11 cellular contexts compared by ENCODE assay signal in genomic region chr1:25754421-25755195, GRCh38. TPM values are rescaled to one million over a fixed set of nuclear protein-coding genes. Genes with fewer than 3 reads are reported as not detected.
A peak's percentile ranks its signal among the peaks of the same experiment; 100 is the strongest.
DNase-seq lines count a peak whose midpoint lies in the region; ATAC-seq and TF ChIP-seq lines count a peak whose summit lies in the region.
"Had no signal": no experiment of that assay in that cellular context is flagged by ENCODE, and none has a peak within 500 bp of the region (broad histone marks: within the 10 kb centered on the region; RNA-seq: fewer than 3 reads in every experiment).

No MANE protein-coding gene starts in this region.

- H3K9me2 ChIP-seq in GM23338 (ENCODE audit: insufficient read depth), result no peaks in the 10 kb centered on the region
- H3K9me2 ChIP-seq in Karpas-422 (replicated peaks; ENCODE audit: insufficient read depth, low read length), result no peaks in the 10 kb centered on the region

- H3K4me2 ChIP-seq in GM23338 (no peak overlapping the region), Karpas-422 (ENCODE audit: low read depth, low read length, poor library complexity, severe bottlenecking) (no peak overlapping the region)

- peaks cover 13% of the 10 kb centered on the region for H3K27me3 Mint-ChIP-seq in GM23338 (ENCODE audit: insufficient read depth, low read depth, poor library complexity)
- H3K27me3 Mint-ChIP-seq in activated naive CD4-positive, alpha-beta T cell treated with anti-CD3 and anti-CD28 coated beads, Interleukin-2, amount 50 U/mL, for 24 hours, result no peaks in the 10 kb centered on the region
- H3K27me3 Mint-ChIP-seq in naive B cell, result peaks cover 10 to 24% (median 14%) of the 10 kb centered on the region in 3 donors

- WGBS in lower leg skin, 2 donors, result 48 to 55% methylated on average over 14 to 18 of the region's 18 CpGs

- H3K4me3 Mint-ChIP-seq in GM23338 (no peak overlapping the region), naive B cell (no peak overlapping the region)
- H3K4me3 Mint-ChIP-seq in activated naive CD4-positive, alpha-beta T cell treated with anti-CD3 and anti-CD28 coated beads, Interleukin-2, amount 50 U/mL, for 24 hours, result peak overlapping the region; percentile 21

- H3K4me1 Mint-ChIP-seq in GM23338 (peaks cover 29% of the 10 kb centered on the region), naive B cell (peaks cover 0 to 14% (median 6%) of the 10 kb centered on the region in 3 donors)
- peaks cover 62% of the 10 kb centered on the region for H3K4me1 Mint-ChIP-seq in activated naive CD4-positive, alpha-beta T cell treated with anti-CD3 and anti-CD28 coated beads, Interleukin-2, amount 50 U/mL, for 24 hours

- no peaks in the 10 kb centered on the region for H3F3A ChIP-seq in GM23338 (replicated peaks; ENCODE audit: low read depth)

- H3K9me3 Mint-ChIP-seq in GM23338 (no peaks in the 10 kb centered on the region; the same call in 2 of the 3 replicates), naive B cell (no peaks in the 10 kb centered on the region)
- H3K9me3 Mint-ChIP-seq in activated naive CD4-positive, alpha-beta T cell treated with anti-CD3 and anti-CD28 coated beads, Interleukin-2, amount 50 U/mL, for 24 hours, result no peaks in the 10 kb centered on the region

- TF ChIP-seq CTCF in BE2C (IDR thresholded peaks at IDR 0.05; ENCODE audit: low read depth, low read length), result 0 out of 2 replicates have a peak, but pooled peaks have one; percentile 13
- TF ChIP-seq CTCF in GM23338 (conservative IDR thresholded peaks at IDR 0.05; ENCODE audit: low read depth in 2 of 2), result peak; percentile 16 to 24; a peak in 2 of 4 replicates
- TF ChIP-seq CTCF in colonic mucosa (IDR thresholded peaks at IDR 0.05), result no peak
- no peak for TF ChIP-seq CTCF in lower leg skin (IDR thresholded peaks at IDR 0.05)

- H3K27ac Mint-ChIP-seq in GM23338 (no peak overlapping the region), naive B cell (peak overlapping the region in 2 of 6 donors; percentile 48 to 56)
- peak overlapping the region; percentile 86 for H3K27ac Mint-ChIP-seq in activated naive CD4-positive, alpha-beta T cell treated with anti-CD3 and anti-CD28 coated beads, Interleukin-2, amount 50 U/mL, for 24 hours

- DNase-seq in BE2C, result no peak
- peak; percentile 25 for DNase-seq in GM23338 (ENCODE audit: low spot score)
- DNase-seq in naive B cell, result peak; percentile 4
- DNase-seq in NCI-H1436 (lab: John Stamatoyannopoulos, UW), result no peak
- DNase-seq in colonic mucosa, result no peak
- no peak for DNase-seq in Karpas-422
- DNase-seq in lower leg skin (ENCODE audit: low spot score in 2 of 2), result no peak
- DNase-seq: KBM-7, NCI-H524 treated with DMSO at 0.1 percent for 48 hours had no signal

- H3K9me3 ChIP-seq in BE2C, result no peaks in the 10 kb centered on the region
- H3K9me3 ChIP-seq in colonic mucosa, result no peaks in the 10 kb centered on the region
- H3K9me3 ChIP-seq in Karpas-422 (ENCODE audit: low read length), result no peaks in the 10 kb centered on the region
- H3K9me3 ChIP-seq: suprapubic skin had no signal

- H3K4me3 ChIP-seq in BE2C (ENCODE audit: low read depth, low read length), result no peak overlapping the region
- H3K4me3 ChIP-seq in GM23338, result no peak overlapping the region
- H3K4me3 ChIP-seq in colonic mucosa, result no peak overlapping the region
- no peak overlapping the region for H3K4me3 ChIP-seq in Karpas-422 (ENCODE audit: low read length)
- no peak overlapping the region for H3K4me3 ChIP-seq in lower leg skin (ENCODE audit: low read depth, poor library complexity, severe bottlenecking)
- H3K4me3 ChIP-seq: suprapubic skin had no signal

- H3K27ac ChIP-seq in GM23338 (ENCODE audit: low read depth), result no peak overlapping the region
- no peak overlapping the region for H3K27ac ChIP-seq in colonic mucosa
- H3K27ac ChIP-seq in Karpas-422 (ENCODE audit: low read length), result no peak overlapping the region
- H3K27ac ChIP-seq: suprapubic skin had no signal

- H3K27me3 ChIP-seq in BE2C (no peaks in the 10 kb centered on the region), GM23338 (ENCODE audit: insufficient read depth) (no peaks in the 10 kb centered on the region), colonic mucosa (no peaks in the 10 kb centered on the region), Karpas-422 (ENCODE audit: low read length) (no peaks in the 10 kb centered on the region)
- H3K27me3 ChIP-seq: suprapubic skin had no signal

- intact Hi-C loops in colonic mucosa (cut with DNase I) (loop anchor here (5.0 kb wide), 1 partner anchor 43 kb away; no protein-coding TSS in a partner anchor), lower leg skin (cut with DNase I; ENCODE audit: low total_unique reads) (loop anchor here (10.0 kb wide), 1 partner anchor 60 kb away; the partner anchor contains the start of gene MTFR1L)

- H3K9ac ChIP-seq in colonic mucosa (ENCODE audit: low read depth in 2 of 2, low read length in 2 of 2) (no peak overlapping the region), Karpas-422 (ENCODE audit: low read length) (no peak overlapping the region)

- H3K36me3 ChIP-seq in BE2C (no peaks in the 10 kb centered on the region), GM23338 (ENCODE audit: insufficient read depth) (no peaks in the 10 kb centered on the region), colonic mucosa (no peaks in the 10 kb centered on the region), Karpas-422 (ENCODE audit: insufficient read depth, low read length) (no peaks in the 10 kb centered on the region)

- H3K4me1 ChIP-seq in BE2C (no peaks in the 10 kb centered on the region), GM23338 (ENCODE audit: insufficient read depth) (0 out of 2 replicates have a peak, but pooled peaks cover 12% of the 10 kb centered on the region), colonic mucosa (no peaks in the 10 kb centered on the region), Karpas-422 (ENCODE audit: low read length) (no peaks in the 10 kb centered on the region)

- H3K79me2 ChIP-seq in GM23338 (replicated peaks; ENCODE audit: insufficient read depth) (no peaks in the 10 kb centered on the region), Karpas-422 (ENCODE audit: low read length) (no peaks in the 10 kb centered on the region)

- no peaks in the 10 kb centered on the region; the same call in 2 of the 3 replicates for H3K36me3 Mint-ChIP-seq in GM23338 (ENCODE audit: low read depth)
- H3K36me3 Mint-ChIP-seq in activated naive CD4-positive, alpha-beta T cell treated with anti-CD3 and anti-CD28 coated beads, Interleukin-2, amount 50 U/mL, for 24 hours, result peaks cover 5% of the 10 kb centered on the region
- H3K36me3 Mint-ChIP-seq in naive B cell, result no peaks in the 10 kb centered on the region

- no peaks in the 10 kb centered on the region for H4K20me1 ChIP-seq in GM23338 (replicated peaks; ENCODE audit: insufficient read depth)
- peaks cover 2% of the 10 kb centered on the region; the same call in 1 of the 2 replicates for H4K20me1 ChIP-seq in Karpas-422 (ENCODE audit: insufficient read depth, low read depth, low read length)

- TF ChIP-seq POLR2A in lower leg skin (IDR thresholded peaks at IDR 0.05), result no peak

- ATAC-seq in GM23338 (peak; percentile 9; the same call in 1 of the 3 replicates), naive B cell (ENCODE audit: low read depth in 2 of 2) (peak in 1 of 2 donors; percentile 55)

- H2AFZ ChIP-seq in GM23338 (no peak overlapping the region), Karpas-422 (ENCODE audit: low read length) (no peak overlapping the region)

TF ChIP-seq in GM23338, 12 proteins besides CTCF, POLR2A, EP300 and RAD21:
- TF ChIP-seq STAT1 (IDR thresholded peaks at IDR 0.05; ENCODE audit: unreplicated experiment) (no peak), POLR2AphosphoS5 (IDR thresholded peaks at IDR 0.05; ENCODE audit: low read depth) (no peak)

RNA-seq across cellular contexts. Expression of gene SELENON, which starts 45.4 kb away (rescaled TPM):
- 19.0 TPM for polyA plus RNA-seq in BE2C (2012; ENCODE audit: insufficient read depth, insufficient read length, low read depth)
- total RNA-seq in GM23338 (2014; rRNA removed; shearing (Covaris generic)), result 88.2 and 93.2 TPM in 2 replicates
- 17.9 and 19.9 TPM in 2 replicates for polyA plus RNA-seq in GM23338 (2016; fragmentation: Nextera tagmentation; extraction: Ambion mirVana)
- polyA plus RNA-seq in naive B cell (ENCODE audit: low read depth in 6 of 6), result 1 to 10 TPM; 1.2 to 3.3 (median 1.3) TPM
- 10 to 100 TPM; 39.6 to 43.3 TPM for total RNA-seq in colonic mucosa
- total RNA-seq in Karpas-422 (2014; rRNA removed; shearing (Covaris generic); ENCODE audit: low replicate concordance), result 2.7 and 5.1 TPM in 2 replicates
- total RNA-seq in lower leg skin, result 10 to 100 TPM; 14.9 to 24.5 (median 17.6) TPM

Comparison
In these comparisons a context has a peak if more than half of its experiments do, and no peak if none do; other contexts are left out.
1. DNase-seq: peak in GM23338 (single experiment) and naive B cell (single experiment); none in BE2C (single experiment), NCI-H1436 (single experiment), colonic mucosa (single experiment), Karpas-422 (single experiment) and lower leg skin (0 of 2).
2. CTCF ChIP-seq: peak in BE2C (single experiment) and GM23338 (2 of 2); none in colonic mucosa (single experiment) and lower leg skin (0 of 3).